8 cellular contexts compared by ENCODE assay signal in the genomic region with DNA sequence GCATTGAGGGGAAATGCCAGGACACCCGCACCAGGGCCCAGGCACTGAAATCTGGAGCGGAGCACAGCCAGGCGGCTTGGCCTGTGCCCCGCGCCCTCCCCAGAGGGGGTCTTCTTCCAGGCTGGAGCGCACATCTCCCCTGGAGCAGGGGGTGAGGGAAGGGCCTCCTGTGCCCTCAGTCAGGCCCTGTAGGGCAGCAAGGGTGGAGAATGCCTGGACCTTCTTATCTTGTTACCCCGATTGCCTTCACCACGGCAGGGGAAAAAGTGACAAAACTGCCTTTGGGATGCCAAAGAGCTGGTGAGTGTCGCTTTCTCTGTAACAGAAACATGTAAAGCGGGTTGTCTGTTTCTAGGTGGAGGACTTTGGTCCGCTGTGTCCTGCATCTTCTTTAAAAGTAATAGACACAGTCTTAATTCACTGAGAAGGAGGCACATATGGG. TPM values are rescaled to one million over a fixed set of nuclear protein-coding genes. Genes with fewer than 3 reads are reported as not detected.
DNase-seq lines count a peak whose midpoint lies in the region; ATAC-seq and TF ChIP-seq lines count a peak whose summit lies in the region.

No MANE protein-coding gene starts in this region.

- H3K4me2 ChIP-seq in PC-3 (ENCODE audit: low read length) (peak overlapping the region; percentile 92), osteoblast (ENCODE audit: insufficient read depth, low read length) (peak overlapping the region; percentile 90)

- H3K4me1 ChIP-seq in PC-3 (ENCODE audit: insufficient read depth, low read length), result peaks cover 27% of the 10 kb centered on the region
- peaks cover 6% of the 10 kb centered on the region for H3K4me1 ChIP-seq in osteoblast (ENCODE audit: insufficient read depth, low read length)

- POLR2A ChIA-PET in AG04450 (lab: Yijun Ruan, JAX) (interaction anchor here (0.6 to 2.5 kb wide), 3 partner anchors 13 to 165 kb away, joined by 3 to 19 read pairs (median 3); a partner anchor contains a TSS), PC-3 (lab: Charles Lee; ENCODE audit: unreplicated experiment) (no interaction called here)

- no peak for ATAC-seq in PC-3

- H3K27me3 ChIP-seq in AG04450 (ENCODE audit: control insufficient read depth, insufficient read depth, low read length), result no peaks in the 10 kb centered on the region
- no peaks in the 10 kb centered on the region for H3K27me3 ChIP-seq in PC-3 (ENCODE audit: low read length)
- H3K27me3 ChIP-seq in osteoblast (ENCODE audit: insufficient read depth, low read length), result no peaks in the 10 kb centered on the region

- CTCF ChIA-PET in AG04450 (lab: Charles Lee), result interaction anchor here (1.4 kb wide), 1 partner anchor 138 kb away, joined by 3 read pairs; no protein-coding TSS in a partner anchor
- CTCF ChIA-PET in PC-3 (lab: Charles Lee), result no interaction called here

- H3K9me3 ChIP-seq in AG04450 (ENCODE audit: control insufficient read depth, insufficient read depth, low read length), result no peaks in the 10 kb centered on the region; the same call in 1 of the 2 replicates
- no peaks in the 10 kb centered on the region for H3K9me3 ChIP-seq in PC-3 (ENCODE audit: low read length)
- H3K9me3 ChIP-seq in osteoblast (ENCODE audit: low read depth, low read length), result no peaks in the 10 kb centered on the region

- H3K4me3 ChIP-seq in AG04450 (ENCODE audit: low read depth, low read length) (peak overlapping the region; percentile 70), PC-3 (ENCODE audit: low read length) (peak overlapping the region; percentile 73), fibroblast of mammary gland (ENCODE audit: control insufficient read depth, low read depth, low read length) (peak overlapping the region; percentile 61), osteoblast (ENCODE audit: insufficient read depth, low read length) (peak overlapping the region; percentile 79)

- H2AFZ ChIP-seq in PC-3 (ENCODE audit: low read length) (no peak overlapping the region), osteoblast (ENCODE audit: low read length) (peak overlapping the region; percentile 89)

- peak overlapping the region; percentile 59; the same call in 1 of the 2 replicates for H3K9ac ChIP-seq in PC-3 (ENCODE audit: low read length)

- intact Hi-C loops in PC-3 (cut with micrococcal nuclease), result loop anchor here (1.0 kb wide), 1 partner anchor 18 kb away; no protein-coding TSS in a partner anchor

- no peak overlapping the region for H3K27ac ChIP-seq in AG04450 (ENCODE audit: low read depth, low read length)
- H3K27ac ChIP-seq in PC-3 (ENCODE audit: low read length), result no peak overlapping the region
- H3K27ac ChIP-seq in osteoblast (ENCODE audit: low read depth, low read length), result no peak overlapping the region

- BruUV-seq in PC-3 (replicated peaks; lab: Mats Ljungman, UMichigan), result no TSS peak

- no peak for TF ChIP-seq CTCF in AG04450 (IDR thresholded peaks at IDR 0.05; ENCODE audit: low read depth, low read length)
- no peak for TF ChIP-seq CTCF in PC-3 (conservative IDR thresholded peaks at IDR 0.05; ENCODE audit: low read depth, low read length)
- no peak for TF ChIP-seq CTCF in fibroblast of mammary gland (conservative IDR thresholded peaks at IDR 0.05; ENCODE audit: control insufficient read depth, insufficient read depth, low read depth, low read length)
- TF ChIP-seq CTCF in osteoblast (IDR thresholded peaks at IDR 0.05; ENCODE audit: extremely low read depth, low read depth, low read length), result no peak

- H3K79me2 ChIP-seq in PC-3 (ENCODE audit: low read length) (peaks cover 38% of the 10 kb centered on the region), osteoblast (ENCODE audit: insufficient read depth, low read length) (peaks cover 34% of the 10 kb centered on the region)

- H4K20me1 ChIP-seq in PC-3 (ENCODE audit: low read length), result no peaks in the 10 kb centered on the region
- peaks cover 7% of the 10 kb centered on the region for H4K20me1 ChIP-seq in osteoblast (ENCODE audit: insufficient read depth, low read length)

- no peaks in the 10 kb centered on the region for H3K9me2 ChIP-seq in PC-3 (replicated peaks; ENCODE audit: low read length)

- DNase-seq in AG04450 (ENCODE audit: low read depth, low spot score) (no peak), PC-3 (no peak), fibroblast of mammary gland (ENCODE audit: low read depth) (no peak), osteoblast (ENCODE audit: insufficient read length, low spot score, missing footprints) (no peak), RKO (ENCODE audit: low spot score) (no peak), DMS153 (lab: John Stamatoyannopoulos, UW) (no peak)
- no peak for DNase-seq in effector CD4-positive, alpha-beta T cell
- no peak for DNase-seq in activated naive CD4-positive, alpha-beta T cell treated with Interleukin-2 at 50 U/mL for 16 hours

- H3K36me3 ChIP-seq in PC-3 (ENCODE audit: low read depth, low read length) (no peaks in the 10 kb centered on the region), osteoblast (ENCODE audit: insufficient read depth, low read length) (no peaks in the 10 kb centered on the region)

- H3F3A ChIP-seq in PC-3 (ENCODE audit: low read length, unreplicated experiment), result no peaks in the 10 kb centered on the region

RNA-seq across cellular contexts. Expression of a gene that starts 48.3 kb away (rescaled TPM):
- 1.3 and 2.5 TPM in 2 replicates for polyA plus RNA-seq in AG04450 (2011; rRNA removed)
- 3.3 and 6.3 TPM in 2 replicates for polyA minus RNA-seq in AG04450 (2011; rRNA and poly(A)+ RNA removed)
- total RNA-seq in PC-3 (2014; rRNA removed), result 9.9 and 16.9 TPM in 2 replicates
- total RNA-seq in osteoblast, result 11.2 and 11.5 TPM in 2 replicates

RNA-seq across cellular contexts. Expression of a gene that starts 51.8 kb away (rescaled TPM):
- polyA plus RNA-seq in AG04450 (2011; rRNA removed), result 29.3 and 40.8 TPM in 2 replicates
- polyA minus RNA-seq in AG04450 (2011; rRNA and poly(A)+ RNA removed), result 50.3 and 59.9 TPM in 2 replicates
- total RNA-seq in PC-3 (2014; rRNA removed), result 77.8 and 118 TPM in 2 replicates
- 85.5 and 92.6 TPM in 2 replicates for total RNA-seq in osteoblast
